Comparison of ENCODE assay signal across 35 cellular contexts in genomic region chr15:43545426-43545825, GRCh38. TPM values are rescaled to one million over a fixed set of nuclear protein-coding genes. Genes with fewer than 3 reads are reported as not detected.
"Had no signal": no experiment of that assay in that cellular context is flagged by ENCODE, and none has a peak within 500 bp of the region (broad histone marks: within the 10 kb centered on the region; RNA-seq: fewer than 3 reads in every experiment).

No MANE protein-coding gene starts in this region.

- H3K36me3 ChIP-seq: brain microvascular endothelial cell, breast epithelium had no signal

- DNase-seq: activated effector memory CD4-positive, alpha-beta T cell treated with anti-CD3 and anti-CD28 coated beads, Interleukin-2, amount 50 U/mL, for 16 hours; activated effector memory CD4-positive, alpha-beta T cell treated with Interleukin-2 at 50 U/mL for 16 hours; activated gamma-delta T cell; activated gamma-delta T cell treated with Interleukin-2 at 50 U/mL for 16 hours; activated naive CD4-positive, alpha-beta T cell; activated naive CD4-positive, alpha-beta T cell treated with anti-CD3 and anti-CD28 coated beads for 36 hours; activated naive CD4-positive, alpha-beta T cell treated with anti-CD3 and anti-CD28 coated beads, Interleukin-2, amount 10 ng/mL, durations not matched to agents 7 days and 5 days; activated naive CD4-positive, alpha-beta T cell treated with anti-CD3 and anti-CD28 coated beads, Interleukin-2, amount 50 U/mL, for 16 hours; activated naive CD4-positive, alpha-beta T cell treated with Interleukin-2 at 50 U/mL for 16 hours; activated naive CD8-positive, alpha-beta T cell treated with anti-CD3 and anti-CD28 coated beads for 36 hours; activated naive CD8-positive, alpha-beta T cell treated with anti-CD3 and anti-CD28 coated beads, Interleukin-2, amount 10 ng/mL, durations not matched to agents 7 days and 5 days; activated naive CD8-positive, alpha-beta T cell treated with anti-CD3 and anti-CD28 coated beads, Interleukin-2, amount 50 U/mL, for 24 hours; activated T-cell treated with anti-CD3 and anti-CD28 coated beads, Interleukin-2, amount 50 U/mL, for 1 hour; activated T-cell treated with anti-CD3 and anti-CD28 coated beads, Interleukin-2, amount 50 U/mL, for 24 hours; activated T-cell treated with anti-CD3 and anti-CD28 coated beads, Interleukin-2, amount 50 U/mL, for 4 hours; activated T-cell treated with anti-CD3 and anti-CD28 coated beads, Interleukin-2, amount 50 U/mL, for 48 hours; activated T-cell treated with anti-CD3 and anti-CD28 coated beads, Interleukin-2, amount 50 U/mL, for 72 hours; amniotic stem cell; amygdala; anterior cingulate cortex; body of pancreas; brain microvascular endothelial cell; caudate nucleus; central memory CD4-positive, alpha-beta T cell; cerebellar nuclear complex had no signal

- H3K9me3 ChIP-seq: adrenal gland, ascending aorta, body of pancreas, breast epithelium had no signal

- H3K4me3 ChIP-seq: adrenal gland, ascending aorta, body of pancreas, breast epithelium, cardiac muscle cell had no signal

- FAIRE-seq: astrocyte, colon had no signal

- H3K4me1 ChIP-seq: adrenal gland, ascending aorta, body of pancreas, breast epithelium had no signal

- ATAC-seq: activated naive CD4-positive, alpha-beta T cell treated with anti-CD3 and anti-CD28 coated beads, Interleukin-2, amount 50 U/mL, for 72 hours; activated naive CD8-positive, alpha-beta T cell treated with anti-CD3 and anti-CD28 coated beads, Interleukin-2, amount 50 U/mL, for 24 hours; activated T-cell treated with anti-CD3 and anti-CD28 coated beads, Interleukin-2, amount 50 U/mL, for 4 hours; activated T-cell treated with anti-CD3 and anti-CD28 coated beads, Interleukin-2, amount 50 U/mL, for 72 hours; activated T-helper 17 cell treated with anti-CD3 and anti-CD28 coated beads, Interleukin-2, amount 50 U/mL, for 72 hours; body of pancreas had no signal

- H3K27me3 ChIP-seq: adrenal gland, ascending aorta, body of pancreas, brain microvascular endothelial cell, breast epithelium, cardiac muscle cell had no signal

- H3K27ac ChIP-seq: adrenal gland, ascending aorta, body of pancreas, brain microvascular endothelial cell, breast epithelium, cardiac muscle cell had no signal

RNA-seq across cellular contexts. Expression of gene CKMT1B, which starts 48.4 kb away (rescaled TPM):
- total RNA-seq: activated naive CD8-positive, alpha-beta T cell treated with anti-CD3 and anti-CD28 coated beads, Interleukin-2, amount 10 ng/mL, durations not matched to agents 7 days and 5 days; activated T-cell treated with anti-CD3 and anti-CD28 coated beads, Interleukin-2, amount 50 U/mL, for 72 hours; aorta; ascending aorta; chondrocyte had no signal
